In genomic region chr4:103198111-103198765, GRCh38 we compare ENCODE assay signal across 8 cellular contexts. TPM values are rescaled to one million over a fixed set of nuclear protein-coding genes. Genes with fewer than 3 reads are reported as not detected.
DNase-seq lines count a peak whose midpoint lies in the region; ATAC-seq and TF ChIP-seq lines count a peak whose summit lies in the region.

CENPE (minus strand) TSS chr4:103198343; CDS start chr4:103198319, 24 bp downstream.

- no peaks in the 10 kb centered on the region for H3K9me3 Mint-ChIP-seq in activated T-helper 1 cell treated with anti-CD3 and anti-CD28 coated beads, Interleukin-12 subunit alpha, Interleukin-12 subunit beta, Interleukin-2, Interleukin-4 antibody, amounts not matched to agents 30 ng/mL and 10 ng/mL and 1 ng/mL, durations not matched to agents 14 hours and 24 hours and 36 hours
- H3K9me3 Mint-ChIP-seq in nephron = no peaks in the 10 kb centered on the region

- H3K36me3 ChIP-seq in KOPT-K1 (ENCODE audit: insufficient read depth, low read length) = peaks cover 34% of the 10 kb centered on the region

- peak within 1 kb of the TSS; percentile 88 for H3K4me3 Mint-ChIP-seq in activated T-helper 1 cell treated with anti-CD3 and anti-CD28 coated beads, Interleukin-12 subunit alpha, Interleukin-12 subunit beta, Interleukin-2, Interleukin-4 antibody, amounts not matched to agents 30 ng/mL and 10 ng/mL and 1 ng/mL, durations not matched to agents 14 hours and 24 hours and 36 hours
- peak within 1 kb of the TSS; percentile 87 to 97 (median 94) for H3K4me3 Mint-ChIP-seq in nephron

- H3K27ac ChIP-seq in KOPT-K1 (ENCODE audit: low read depth, low read length, poor library complexity, severe bottlenecking) = peak within 1 kb of the TSS; percentile 78

- peak within 1 kb of the TSS; percentile 99 for H3K27ac Mint-ChIP-seq in activated T-helper 1 cell treated with anti-CD3 and anti-CD28 coated beads, Interleukin-12 subunit alpha, Interleukin-12 subunit beta, Interleukin-2, Interleukin-4 antibody, amounts not matched to agents 30 ng/mL and 10 ng/mL and 1 ng/mL, durations not matched to agents 14 hours and 24 hours and 36 hours
- H3K27ac Mint-ChIP-seq in nephron = peak within 1 kb of the TSS; percentile 89 to 97 (median 94)

- peaks cover 17% of the 10 kb centered on the region for H3K36me3 Mint-ChIP-seq in activated T-helper 1 cell treated with anti-CD3 and anti-CD28 coated beads, Interleukin-12 subunit alpha, Interleukin-12 subunit beta, Interleukin-2, Interleukin-4 antibody, amounts not matched to agents 30 ng/mL and 10 ng/mL and 1 ng/mL, durations not matched to agents 14 hours and 24 hours and 36 hours (ENCODE audit: low read depth)
- peaks cover 6% of the 10 kb centered on the region for H3K36me3 Mint-ChIP-seq in nephron (ENCODE audit: low read depth)

- H3K9me3 ChIP-seq in KOPT-K1 (ENCODE audit: insufficient read depth, low read length, poor library complexity, severe bottlenecking) = no peaks in the 10 kb centered on the region

- no peak for TF ChIP-seq CTCF in fibroblast of the aortic adventitia (IDR thresholded peaks at IDR 0.05; ENCODE audit: insufficient read depth, low read length)
- no peak for TF ChIP-seq CTCF in nephron (IDR thresholded peaks at IDR 0.05; ENCODE audit: unreplicated experiment in 3 of 3)

- DNase-seq in Daoy (ENCODE audit: low read depth) = peak; percentile 82
- DNase-seq in RPMI8226 = peak; percentile 87
- DNase-seq in activated T-helper 1 cell treated with anti-CD3 and anti-CD28 coated beads, Interleukin-12 subunit alpha, Interleukin-12 subunit beta, Interleukin-2, Interleukin-4 antibody, amounts not matched to agents 30 ng/mL and 10 ng/mL and 1 ng/mL, durations not matched to agents 14 hours and 24 hours and 36 hours (ENCODE audit: low spot score) = peak; percentile 85
- DNase-seq in fibroblast of the aortic adventitia (ENCODE audit: low read depth) = peak; percentile 87
- peak; percentile 89 for DNase-seq in stimulated activated naive CD8-positive, alpha-beta T cell treated with anti-CD3 and anti-CD28 coated beads, Interleukin-15, Interleukin-2, amounts not matched to agents 100 U/mL and 50 U/mL, for 24 hours

- peak; percentile 95 for ATAC-seq in GM21825 (IDR thresholded peaks at IDR 0.05; ENCODE audit: unreplicated experiment)
- ATAC-seq in stimulated activated naive CD8-positive, alpha-beta T cell treated with anti-CD3 and anti-CD28 coated beads, Interleukin-15, Interleukin-2, amounts not matched to agents 100 U/mL and 50 U/mL, for 24 hours = peak; percentile 90

- H3K4me3 ChIP-seq in fibroblast of the aortic adventitia (ENCODE audit: low read depth, low read length) = peak within 1 kb of the TSS; percentile 84

- H3K4me1 Mint-ChIP-seq in activated T-helper 1 cell treated with anti-CD3 and anti-CD28 coated beads, Interleukin-12 subunit alpha, Interleukin-12 subunit beta, Interleukin-2, Interleukin-4 antibody, amounts not matched to agents 30 ng/mL and 10 ng/mL and 1 ng/mL, durations not matched to agents 14 hours and 24 hours and 36 hours (ENCODE audit: low read depth) = peaks cover 23% of the 10 kb centered on the region
- peaks cover 10% of the 10 kb centered on the region for H3K4me1 Mint-ChIP-seq in nephron

- intact Hi-C loops in activated T-helper 1 cell treated with anti-CD3 and anti-CD28 coated beads, Interleukin-12 subunit alpha, Interleukin-12 subunit beta, Interleukin-2, Interleukin-4 antibody, amounts not matched to agents 30 ng/mL and 10 ng/mL and 1 ng/mL, durations not matched to agents 14 hours and 24 hours and 36 hours (cut with micrococcal nuclease) = loop anchor here (1.0 to 5.0 kb wide), 6 partner anchors 36 to 856 kb away; partner anchors contain the start of genes BDH2, CISD2, NFKB1 and UBE2D3

- H3K27me3 Mint-ChIP-seq in activated T-helper 1 cell treated with anti-CD3 and anti-CD28 coated beads, Interleukin-12 subunit alpha, Interleukin-12 subunit beta, Interleukin-2, Interleukin-4 antibody, amounts not matched to agents 30 ng/mL and 10 ng/mL and 1 ng/mL, durations not matched to agents 14 hours and 24 hours and 36 hours (ENCODE audit: insufficient read depth) = peaks cover 6% of the 10 kb centered on the region
- no peaks in the 10 kb centered on the region for H3K27me3 Mint-ChIP-seq in nephron (ENCODE audit: low read depth)

RNA-seq across cellular contexts. Expression of gene CENPE, which starts in this region (rescaled TPM):
- total RNA-seq in Daoy (2014; rRNA removed; shearing (Covaris generic)) = 22.8 and 38.3 TPM in 2 replicates
- 18.7 and 22.6 TPM in 2 replicates for total RNA-seq in activated T-helper 1 cell treated with anti-CD3 and anti-CD28 coated beads, Interleukin-12 subunit alpha, Interleukin-12 subunit beta, Interleukin-2, Interleukin-4 antibody, amounts not matched to agents 30 ng/mL and 10 ng/mL and 1 ng/mL, durations not matched to agents 14 hours and 24 hours and 36 hours
- 1.2 and 26.9 TPM in 2 replicates for total RNA-seq in fibroblast of the aortic adventitia (ENCODE audit: low replicate concordance)

Comparison
In these comparisons a context has a peak if more than half of its experiments do, and no peak if none do; other contexts are left out.
1. Peak in every context shown above with its lines: DNase-seq, ATAC-seq, H3K4me3 ChIP-seq and H3K27ac ChIP-seq.